In genomic region chr14:70029296-70030132, GRCh38 we compare ENCODE assay signal across 13 cellular contexts.
"Had no signal": no experiment of that assay in that cellular context is flagged by ENCODE, and none has a peak within 500 bp of the region (broad histone marks: within the 10 kb centered on the region; RNA-seq: fewer than 3 reads in every experiment).

No MANE protein-coding gene starts in this region.

- H3K9ac ChIP-seq: parathyroid adenoma had no signal

- H3K4me1 ChIP-seq: parathyroid adenoma, sigmoid colon, testis had no signal

- H3K27ac ChIP-seq: parathyroid adenoma, sigmoid colon, testis had no signal

- H2AFZ ChIP-seq: parathyroid adenoma had no signal

- H3K36me3 ChIP-seq: sigmoid colon had no signal

- H3K79me2 ChIP-seq: parathyroid adenoma had no signal

- ATAC-seq: effector memory CD8-positive, alpha-beta T cell; left cardiac atrium; natural killer cell; stimulated activated effector memory CD8-positive, alpha-beta T cell treated with anti-CD3 and anti-CD28 coated beads, Interleukin-12 subunit alpha, Interleukin-12 subunit beta, amount 100 ng/mL, for 72 hours had no signal

- H3K27me3 ChIP-seq: testis had no signal

- H3K9me3 ChIP-seq: sigmoid colon, testis had no signal

- H3K4me3 ChIP-seq: lung, sigmoid colon, testis had no signal

- DNase-seq: activated CD4-positive, alpha-beta T cell treated with anti-CD3 and anti-CD28 coated beads, Interleukin-2, amount 50 U/mL, for 48 hours; activated gamma-delta T cell treated with Interleukin-2 at 50 U/mL for 16 hours; activated T-cell treated with anti-CD3 and anti-CD28 coated beads for 4 hours; caudate nucleus; effector memory CD8-positive, alpha-beta T cell; left cardiac atrium; natural killer cell; sigmoid colon; stimulated activated CD4-positive, alpha-beta T cell treated with anti-CD3 and anti-CD28 coated beads, Interleukin-4, amount 100 ng/mL, for 24 hours; testis had no signal
